Comparison of ENCODE assay signal across 30 cellular contexts in genomic region chr22:25508161-25508560, GRCh38.
"Had no signal": no experiment of that assay in that cellular context is flagged by ENCODE, and none has a peak within 500 bp of the region (broad histone marks: within the 10 kb centered on the region; RNA-seq: fewer than 3 reads in every experiment).

No MANE protein-coding gene starts in this region.

- H3K4me3 ChIP-seq: ascending aorta, breast epithelium, cardiac muscle cell, colonic mucosa, esophagus squamous epithelium, gastroesophageal sphincter, heart right ventricle had no signal

- H3K27me3 ChIP-seq: ascending aorta, breast epithelium, cardiac muscle cell, colonic mucosa, esophagus squamous epithelium, gastroesophageal sphincter, heart right ventricle had no signal

- H3K4me1 ChIP-seq: ascending aorta, breast epithelium, colonic mucosa, esophagus squamous epithelium, heart right ventricle had no signal

- H3K9me3 ChIP-seq: ascending aorta, breast epithelium, colonic mucosa, esophagus squamous epithelium, gastroesophageal sphincter, heart right ventricle had no signal

- H3K27ac Mint-ChIP-seq: activated CD4-positive, alpha-beta memory T cell treated with anti-CD3 and anti-CD28 coated beads, Interleukin-2, amount 10 ng/mL, durations not matched to agents 7 days and 5 days; activated CD4-positive, alpha-beta T cell treated with anti-CD3 and anti-CD28 coated beads, Interleukin-2, amount 10 ng/mL, durations not matched to agents 7 days and 5 days; activated naive CD4-positive, alpha-beta T cell treated with anti-CD3 and anti-CD28 coated beads, Interleukin-2, amount 10 ng/mL, durations not matched to agents 7 days and 5 days; activated naive CD4-positive, alpha-beta T cell treated with anti-CD3 and anti-CD28 coated beads, Interleukin-2, amount 50 U/mL, for 72 hours; activated naive CD8-positive, alpha-beta T cell treated with anti-CD3 and anti-CD28 coated beads, Interleukin-2, amount 10 ng/mL, durations not matched to agents 7 days and 5 days; activated T-cell treated with anti-CD3 and anti-CD28 coated beads, Interleukin-2, amount 50 U/mL, for 24 hours; activated T-cell treated with anti-CD3 and anti-CD28 coated beads, Interleukin-2, amount 50 U/mL, for 72 hours; brain; T-helper 1 cell treated with Interleukin-12 subunit alpha and Interleukin-12 subunit beta and Interleukin-4 antibody, amounts not matched to agents 30 μg/mL and 1 μg/mL, for 36 hours had no signal

- ATAC-seq: activated naive CD4-positive, alpha-beta T cell treated with anti-CD3 and anti-CD28 coated beads, Interleukin-2, amount 50 U/mL, for 72 hours; activated T-cell treated with anti-CD3 and anti-CD28 coated beads, Interleukin-2, amount 50 U/mL, for 72 hours; gastroesophageal sphincter; heart right ventricle had no signal

- DNase-seq: activated CD4-positive, alpha-beta memory T cell treated with anti-CD3 and anti-CD28 coated beads, Interleukin-2, amount 10 ng/mL, durations not matched to agents 7 days and 5 days; activated CD4-positive, alpha-beta T cell treated with anti-CD3 and anti-CD28 coated beads for 1 hour; activated CD4-positive, alpha-beta T cell treated with anti-CD3 and anti-CD28 coated beads for 4 hours; activated CD4-positive, alpha-beta T cell treated with anti-CD3 and anti-CD28 coated beads, Interleukin-2, amount 10 ng/mL, durations not matched to agents 7 days and 5 days; activated CD4-positive, alpha-beta T cell treated with anti-CD3 and anti-CD28 coated beads, Interleukin-2, amount 50 U/mL, for 4 hours; activated CD8-positive, alpha-beta memory T cell treated with anti-CD3 and anti-CD28 coated beads, Interleukin-2, amount 50 U/mL, for 48 hours; activated gamma-delta T cell; activated naive CD4-positive, alpha-beta T cell; activated naive CD4-positive, alpha-beta T cell treated with anti-CD3 and anti-CD28 coated beads, Interleukin-2, amount 10 ng/mL, durations not matched to agents 7 days and 5 days; activated naive CD8-positive, alpha-beta T cell treated with anti-CD3 and anti-CD28 coated beads, Interleukin-2, amount 10 ng/mL, durations not matched to agents 7 days and 5 days; activated T-cell treated with anti-CD3 and anti-CD28 coated beads for 4 hours; activated T-cell treated with anti-CD3 and anti-CD28 coated beads, Interleukin-2, amount 50 U/mL, for 24 hours; activated T-cell treated with anti-CD3 and anti-CD28 coated beads, Interleukin-2, amount 50 U/mL, for 72 hours; central memory CD4-positive, alpha-beta T cell; cerebellar nuclear complex; colonic mucosa; effector CD8-positive, alpha-beta T cell; esophagus squamous epithelium; foreskin melanocyte; heart right ventricle; T-helper 9 cell; WERI-Rb-1 had no signal

- H3K9me3 Mint-ChIP-seq: activated CD4-positive, alpha-beta memory T cell treated with anti-CD3 and anti-CD28 coated beads, Interleukin-2, amount 10 ng/mL, durations not matched to agents 7 days and 5 days; activated CD4-positive, alpha-beta T cell treated with anti-CD3 and anti-CD28 coated beads, Interleukin-2, amount 10 ng/mL, durations not matched to agents 7 days and 5 days; activated naive CD4-positive, alpha-beta T cell treated with anti-CD3 and anti-CD28 coated beads, Interleukin-2, amount 10 ng/mL, durations not matched to agents 7 days and 5 days; activated naive CD4-positive, alpha-beta T cell treated with anti-CD3 and anti-CD28 coated beads, Interleukin-2, amount 50 U/mL, for 72 hours; activated naive CD8-positive, alpha-beta T cell treated with anti-CD3 and anti-CD28 coated beads, Interleukin-2, amount 10 ng/mL, durations not matched to agents 7 days and 5 days; activated T-cell treated with anti-CD3 and anti-CD28 coated beads, Interleukin-2, amount 50 U/mL, for 24 hours; brain; T-helper 1 cell treated with Interleukin-12 subunit alpha and Interleukin-12 subunit beta and Interleukin-4 antibody, amounts not matched to agents 30 μg/mL and 1 μg/mL, for 36 hours had no signal

- H3K4me3 Mint-ChIP-seq: activated CD4-positive, alpha-beta memory T cell treated with anti-CD3 and anti-CD28 coated beads, Interleukin-2, amount 10 ng/mL, durations not matched to agents 7 days and 5 days; activated CD4-positive, alpha-beta T cell treated with anti-CD3 and anti-CD28 coated beads, Interleukin-2, amount 10 ng/mL, durations not matched to agents 7 days and 5 days; activated naive CD4-positive, alpha-beta T cell treated with anti-CD3 and anti-CD28 coated beads, Interleukin-2, amount 10 ng/mL, durations not matched to agents 7 days and 5 days; activated naive CD8-positive, alpha-beta T cell treated with anti-CD3 and anti-CD28 coated beads, Interleukin-2, amount 10 ng/mL, durations not matched to agents 7 days and 5 days; activated T-cell treated with anti-CD3 and anti-CD28 coated beads, Interleukin-2, amount 50 U/mL, for 24 hours; activated T-cell treated with anti-CD3 and anti-CD28 coated beads, Interleukin-2, amount 50 U/mL, for 72 hours; brain; T-helper 1 cell treated with Interleukin-12 subunit alpha and Interleukin-12 subunit beta and Interleukin-4 antibody, amounts not matched to agents 30 μg/mL and 1 μg/mL, for 36 hours had no signal

- H3K27ac ChIP-seq: ascending aorta, breast epithelium, cardiac muscle cell, colonic mucosa, epithelial cell of prostate, esophagus squamous epithelium, gastroesophageal sphincter, heart right ventricle, WERI-Rb-1 had no signal

- H3K4me1 Mint-ChIP-seq: activated CD4-positive, alpha-beta memory T cell treated with anti-CD3 and anti-CD28 coated beads, Interleukin-2, amount 10 ng/mL, durations not matched to agents 7 days and 5 days; activated CD4-positive, alpha-beta T cell treated with anti-CD3 and anti-CD28 coated beads, Interleukin-2, amount 10 ng/mL, durations not matched to agents 7 days and 5 days; activated naive CD4-positive, alpha-beta T cell treated with anti-CD3 and anti-CD28 coated beads, Interleukin-2, amount 10 ng/mL, durations not matched to agents 7 days and 5 days; activated naive CD8-positive, alpha-beta T cell treated with anti-CD3 and anti-CD28 coated beads, Interleukin-2, amount 10 ng/mL, durations not matched to agents 7 days and 5 days; brain had no signal

- H3K27me3 Mint-ChIP-seq: activated CD4-positive, alpha-beta memory T cell treated with anti-CD3 and anti-CD28 coated beads, Interleukin-2, amount 10 ng/mL, durations not matched to agents 7 days and 5 days; activated CD4-positive, alpha-beta T cell treated with anti-CD3 and anti-CD28 coated beads, Interleukin-2, amount 10 ng/mL, durations not matched to agents 7 days and 5 days; activated naive CD4-positive, alpha-beta T cell treated with anti-CD3 and anti-CD28 coated beads, Interleukin-2, amount 10 ng/mL, durations not matched to agents 7 days and 5 days; activated naive CD8-positive, alpha-beta T cell treated with anti-CD3 and anti-CD28 coated beads, Interleukin-2, amount 10 ng/mL, durations not matched to agents 7 days and 5 days; activated T-cell treated with anti-CD3 and anti-CD28 coated beads, Interleukin-2, amount 50 U/mL, for 24 hours; brain had no signal

- H3K36me3 ChIP-seq: breast epithelium, colonic mucosa had no signal
